In genomic region chr5:125377151-125377550, GRCh38 we compare ENCODE assay signal across 18 cellular contexts.
"Had no signal": no experiment of that assay in that cellular context is flagged by ENCODE, and none has a peak within 500 bp of the region (broad histone marks: within the 10 kb centered on the region; RNA-seq: fewer than 3 reads in every experiment).

No MANE protein-coding gene starts in this region.

- H3K4me3 Mint-ChIP-seq: activated CD4-positive, alpha-beta T cell treated with anti-CD3 and anti-CD28 coated beads, Interleukin-2, amount 10 ng/mL, durations not matched to agents 24 days and 14 days; activated T-cell treated with anti-CD3 and anti-CD28 coated beads, Interleukin-2, amount 50 U/mL, for 72 hours; naive thymus-derived CD4-positive, alpha-beta T cell; stimulated activated naive B cell treated with anti-CD40 and anti-IgM and Interleukin-4, amounts not matched to agents 10 μg/mL and 1 μg/mL and 100 μg/mL, for 72 hours had no signal

- H3K27ac Mint-ChIP-seq: activated CD4-positive, alpha-beta T cell treated with anti-CD3 and anti-CD28 coated beads, Interleukin-2, amount 10 ng/mL, durations not matched to agents 24 days and 14 days; activated T-cell treated with anti-CD3 and anti-CD28 coated beads, Interleukin-2, amount 50 U/mL, for 72 hours; naive thymus-derived CD4-positive, alpha-beta T cell; stimulated activated naive B cell treated with anti-CD40 and anti-IgM and Interleukin-4, amounts not matched to agents 10 μg/mL and 1 μg/mL and 100 μg/mL, for 72 hours had no signal

- H3K4me1 Mint-ChIP-seq: activated CD4-positive, alpha-beta T cell treated with anti-CD3 and anti-CD28 coated beads, Interleukin-2, amount 10 ng/mL, durations not matched to agents 24 days and 14 days; naive thymus-derived CD4-positive, alpha-beta T cell had no signal

- H3K36me3 ChIP-seq: ascending aorta, breast epithelium, thoracic aorta, upper lobe of right lung had no signal

- DNase-seq: activated CD4-positive, alpha-beta T cell treated with anti-CD3 and anti-CD28 coated beads, Interleukin-2, amount 10 ng/mL, durations not matched to agents 24 days and 14 days; activated effector memory CD4-positive, alpha-beta T cell treated with anti-CD3 and anti-CD28 coated beads, Interleukin-2, amount 50 U/mL, for 16 hours; activated naive CD4-positive, alpha-beta T cell treated with anti-CD3 and anti-CD28 coated beads, Interleukin-2, amount 50 U/mL, for 16 hours; activated T-cell treated with anti-CD3 and anti-CD28 coated beads, Interleukin-2, amount 50 U/mL, for 72 hours; cerebellar nuclear complex; cortex of kidney; left cardiac atrium; mesenchymal stem cell; naive thymus-derived CD4-positive, alpha-beta T cell; occipital lobe; posterior cingulate gyrus; stimulated activated naive B cell treated with anti-CD40 and anti-IgM and Interleukin-4, amounts not matched to agents 10 μg/mL and 1 μg/mL and 100 μg/mL, for 72 hours; T-helper 1 cell; T-helper 9 cell; upper lobe of right lung had no signal

- H3K4me3 ChIP-seq: ascending aorta, breast epithelium, thoracic aorta, upper lobe of right lung had no signal

- H3K9me3 ChIP-seq: ascending aorta, breast epithelium, thoracic aorta, upper lobe of right lung had no signal

- H3K36me3 Mint-ChIP-seq: naive thymus-derived CD4-positive, alpha-beta T cell; stimulated activated naive B cell treated with anti-CD40 and anti-IgM and Interleukin-4, amounts not matched to agents 10 μg/mL and 1 μg/mL and 100 μg/mL, for 72 hours had no signal

- H3K9me3 Mint-ChIP-seq: activated CD4-positive, alpha-beta T cell treated with anti-CD3 and anti-CD28 coated beads, Interleukin-2, amount 10 ng/mL, durations not matched to agents 24 days and 14 days; stimulated activated naive B cell treated with anti-CD40 and anti-IgM and Interleukin-4, amounts not matched to agents 10 μg/mL and 1 μg/mL and 100 μg/mL, for 72 hours had no signal

- H3K27ac ChIP-seq: ascending aorta, breast epithelium, thoracic aorta, upper lobe of right lung had no signal

- ATAC-seq: activated T-cell treated with anti-CD3 and anti-CD28 coated beads, Interleukin-2, amount 50 U/mL, for 72 hours; left cardiac atrium; naive thymus-derived CD4-positive, alpha-beta T cell; stimulated activated naive B cell treated with anti-CD40 and anti-IgM and Interleukin-4, amounts not matched to agents 10 μg/mL and 1 μg/mL and 100 μg/mL, for 72 hours; upper lobe of right lung had no signal

- H3K27me3 ChIP-seq: ascending aorta, breast epithelium, upper lobe of right lung had no signal

- H3K4me1 ChIP-seq: ascending aorta, breast epithelium, upper lobe of right lung had no signal

- H3K27me3 Mint-ChIP-seq: activated CD4-positive, alpha-beta T cell treated with anti-CD3 and anti-CD28 coated beads, Interleukin-2, amount 10 ng/mL, durations not matched to agents 24 days and 14 days; naive thymus-derived CD4-positive, alpha-beta T cell had no signal
